In the genomic region with DNA sequence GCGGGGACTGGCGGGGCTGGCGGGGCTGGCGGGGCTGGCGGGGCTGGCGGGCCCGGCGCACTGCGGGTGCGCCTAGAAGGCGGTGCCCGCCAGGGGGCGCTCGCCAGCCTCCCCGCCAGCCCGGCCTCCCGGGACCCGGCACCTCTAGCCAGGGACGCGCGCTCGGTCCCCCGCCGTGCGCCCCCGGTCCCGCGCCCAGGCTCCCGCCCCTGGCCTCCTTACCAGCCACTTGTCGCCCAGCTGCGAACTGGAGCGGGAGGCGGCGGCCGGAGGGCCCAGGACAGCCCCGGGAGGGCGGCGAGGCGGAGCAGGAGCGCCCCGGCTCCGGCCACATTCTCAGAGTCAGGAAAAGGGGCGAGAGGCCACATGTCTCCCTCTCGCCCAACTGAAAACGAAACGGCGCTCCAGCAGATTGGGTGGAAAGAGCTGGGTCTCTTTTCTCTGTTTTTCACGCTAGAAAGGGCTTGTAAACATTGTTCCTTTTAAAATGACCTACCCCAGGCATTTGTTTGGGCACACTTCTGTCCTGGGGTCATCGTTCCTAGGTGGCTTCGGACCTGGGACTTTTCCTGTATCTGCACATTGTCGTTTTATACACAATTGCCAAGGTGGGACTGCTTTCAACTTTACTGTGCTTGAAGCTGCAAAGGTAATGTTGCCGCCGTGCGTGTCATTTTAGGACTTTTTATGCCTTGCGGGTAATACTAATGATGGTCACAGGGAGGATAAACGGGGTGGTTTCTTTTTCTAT, we compare ENCODE assay signal across 1 cellular context.
TF ChIP-seq lines count a peak whose summit lies in the region.

No MANE protein-coding gene starts in this region.

TF ChIP-seq in K562, 482 proteins besides CTCF, POLR2A, EP300 and RAD21 (continued from another document):
- TF ChIP-seq HOMEZ (CRISPR knock-in tag; IDR thresholded peaks at IDR 0.05) (no peak), POLR2AphosphoS5 (IDR thresholded peaks at IDR 0.05; ENCODE audit: control insufficient read depth, insufficient read depth, low read depth, low read length) (peak; percentile 85), ARNT (IDR thresholded peaks at IDR 0.05) (no peak), NR3C1 (CRISPR knock-in tag; IDR thresholded peaks at IDR 0.05) (no peak), MED1 (CRISPR knock-in tag; IDR thresholded peaks at IDR 0.05; ENCODE audit: borderline replicate concordance) (no peak), ZNF174 (CRISPR knock-in tag; IDR thresholded peaks at IDR 0.05) (no peak), RFX7 (CRISPR knock-in tag; IDR thresholded peaks at IDR 0.05) (no peak), WHSC1 (IDR thresholded peaks at IDR 0.05; ENCODE audit: low read length) (no peak), FOXK1 (CRISPR knock-in tag; IDR thresholded peaks at IDR 0.05; ENCODE audit: borderline replicate concordance) (no peak), ZNF408 (CRISPR knock-in tag; IDR thresholded peaks at IDR 0.05; ENCODE audit: low read depth) (no peak), PTRF (tag; IDR thresholded peaks at IDR 0.05) (no peak), LARP7 (IDR thresholded peaks at IDR 0.05) (no peak), ZNF76 (CRISPR knock-in tag; IDR thresholded peaks at IDR 0.05; ENCODE audit: borderline replicate concordance) (no peak), CREB1 (IDR thresholded peaks at IDR 0.05) (no peak; the same call in 1 of the 2 replicates), CREB1 (CRISPR knock-in tag; IDR thresholded peaks at IDR 0.05) (no peak), GATAD2B (IDR thresholded peaks at IDR 0.05; ENCODE audit: borderline replicate concordance) (peak; percentile 83; the same call in 1 of the 2 replicates), EGR1 (conservative IDR thresholded peaks at IDR 0.05) (0 out of 2 replicates have a peak, but pooled peaks have one; percentile 15), HNRNPL (IDR thresholded peaks at IDR 0.05; ENCODE audit: low read depth, low read length) (peak; percentile 68; the same call in 1 of the 2 replicates)
